ENCODE assay signal across 24 cellular contexts in genomic region chr16:88465387-88465983, GRCh38. TPM values are rescaled to one million over a fixed set of nuclear protein-coding genes. Genes with fewer than 3 reads are reported as not detected.
A peak's percentile ranks its signal among the peaks of the same experiment; 100 is the strongest.
DNase-seq lines count a peak whose midpoint lies in the region; ATAC-seq and TF ChIP-seq lines count a peak whose summit lies in the region.
"Had no signal": no experiment of that assay in that cellular context is flagged by ENCODE, and none has a peak within 500 bp of the region (broad histone marks: within the 10 kb centered on the region; RNA-seq: fewer than 3 reads in every experiment).

No MANE protein-coding gene starts in this region.

- no peak for ATAC-seq in CD4-positive, CD25-positive, alpha-beta regulatory T cell (ENCODE audit: low read depth in 2 of 2)

- peak overlapping the region; percentile 64; the same call in 1 of the 2 replicates for H3K4me2 ChIP-seq in OCI-LY3 (ENCODE audit: low read length)

- peaks cover 91% of the 10 kb centered on the region for H3K4me1 ChIP-seq in CD4-positive, CD25-positive, alpha-beta regulatory T cell (ENCODE audit: control insufficient read depth, insufficient read depth, low read length, poor library complexity, severe bottlenecking)
- H3K4me1 ChIP-seq in OCI-LY3 (ENCODE audit: low read length) (peaks cover 33% of the 10 kb centered on the region), mesodermal cell (ENCODE audit: control insufficient read depth, insufficient read depth, low read length, poor library complexity, severe bottlenecking) (peaks cover 35% of the 10 kb centered on the region)
- H3K4me1 ChIP-seq in CD8-positive, alpha-beta memory T cell (ENCODE audit: insufficient read depth, low read length), result peaks cover 84% of the 10 kb centered on the region
- H3K4me1 ChIP-seq: SJSA1 had no signal

- H4K20me1 ChIP-seq in OCI-LY3 (ENCODE audit: insufficient read depth, low read length), result peaks cover 96% of the 10 kb centered on the region

- no peak overlapping the region for H2AFZ ChIP-seq in OCI-LY3 (ENCODE audit: low read depth, low read length)

- H3K9ac ChIP-seq in OCI-LY3 (ENCODE audit: low read length), result no peak overlapping the region

- peaks cover 40% of the 10 kb centered on the region for H3K79me2 ChIP-seq in OCI-LY3 (ENCODE audit: low read length)

- H3K9me3 Mint-ChIP-seq in CD4-positive, CD25-positive, alpha-beta regulatory T cell, result peaks cover 0 to 8% (median 0%) of the 10 kb centered on the region in 7 donors
- H3K9me3 Mint-ChIP-seq in CD8-positive, alpha-beta memory T cell, result no peaks in the 10 kb centered on the region
- H3K9me3 Mint-ChIP-seq: activated naive CD8-positive, alpha-beta T cell treated with anti-CD3 and anti-CD28 coated beads, Interleukin-2, amount 50 U/mL, for 24 hours had no signal

- H3K4me1 Mint-ChIP-seq in CD4-positive, CD25-positive, alpha-beta regulatory T cell, result peaks cover 12 to 89% (median 34%) of the 10 kb centered on the region in 4 donors
- peaks cover 40 to 69% (median 56%) of the 10 kb centered on the region in 3 donors for H3K4me1 Mint-ChIP-seq in CD8-positive, alpha-beta memory T cell

- no peaks in the 10 kb centered on the region for H3K36me3 Mint-ChIP-seq in CD4-positive, CD25-positive, alpha-beta regulatory T cell
- H3K36me3 Mint-ChIP-seq in CD8-positive, alpha-beta memory T cell, result no peaks in the 10 kb centered on the region

- TF ChIP-seq CTCF in OCI-LY3 (IDR thresholded peaks at IDR 0.05; ENCODE audit: low read depth, low read length), result no peak

- H3K27ac Mint-ChIP-seq in CD4-positive, CD25-positive, alpha-beta regulatory T cell, result peak overlapping the region; percentile 88 to 94 (median 93)
- H3K27ac Mint-ChIP-seq in CD8-positive, alpha-beta memory T cell, result peak overlapping the region in 4 of 8 donors; percentile 61 to 94 (median 89)

- no peaks in the 10 kb centered on the region for H3K9me3 ChIP-seq in CD4-positive, CD25-positive, alpha-beta regulatory T cell (ENCODE audit: control insufficient read depth in 2 of 2, low read length in 2 of 2)
- H3K9me3 ChIP-seq in OCI-LY3 (ENCODE audit: insufficient read depth, low read length), result no peaks in the 10 kb centered on the region
- no peaks in the 10 kb centered on the region for H3K9me3 ChIP-seq in mesodermal cell (ENCODE audit: control insufficient read depth, low read length)
- H3K9me3 ChIP-seq in CD8-positive, alpha-beta memory T cell (ENCODE audit: low read length), result no peaks in the 10 kb centered on the region
- H3K9me3 ChIP-seq: Peyer's patch, SJSA1, transverse colon had no signal

- POLR2A ChIA-PET in CD8-positive, alpha-beta memory T cell (lab: Charles Lee), result no interaction called here

- H3K27ac ChIP-seq in CD4-positive, CD25-positive, alpha-beta regulatory T cell (ENCODE audit: insufficient read depth, low read length, poor library complexity, severe bottlenecking), result peak overlapping the region; percentile 80
- H3K27ac ChIP-seq in OCI-LY3 (ENCODE audit: low read length) (no peak overlapping the region), mesodermal cell (ENCODE audit: low read depth, low read length, severe bottlenecking) (peak overlapping the region; percentile 66)
- H3K27ac ChIP-seq in CD8-positive, alpha-beta memory T cell (ENCODE audit: low read depth, low read length), result no peak overlapping the region
- H3K27ac ChIP-seq: SJSA1, transverse colon, VCaP had no signal

- no peaks in the 10 kb centered on the region for H3K36me3 ChIP-seq in CD4-positive, CD25-positive, alpha-beta regulatory T cell (ENCODE audit: control insufficient read depth, insufficient read depth, low read length)
- H3K36me3 ChIP-seq in OCI-LY3 (replicated peaks; ENCODE audit: low read depth, low read length) (no peaks in the 10 kb centered on the region), mesodermal cell (ENCODE audit: control insufficient read depth, insufficient read depth, low read length) (no peaks in the 10 kb centered on the region)
- H3K36me3 ChIP-seq in CD8-positive, alpha-beta memory T cell (ENCODE audit: insufficient read depth, low read length), result no peaks in the 10 kb centered on the region
- H3K36me3 ChIP-seq: Peyer's patch, SJSA1, transverse colon had no signal

- 91 to 97% methylated on average over 18 to 21 of the region's 22 CpGs for WGBS in mesodermal cell (ENCODE audit: insufficient coverage in 2 of 2), 2 experiments

- H3K4me3 ChIP-seq in CD4-positive, CD25-positive, alpha-beta regulatory T cell (ENCODE audit: low read depth, low read length), result no peak overlapping the region
- no peak overlapping the region for H3K4me3 ChIP-seq in OCI-LY3 (ENCODE audit: low read length)
- no peak overlapping the region for H3K4me3 ChIP-seq in mesodermal cell (ENCODE audit: extremely low read depth, insufficient read depth, low read length, poor library complexity, severe bottlenecking)
- H3K4me3 ChIP-seq in CD8-positive, alpha-beta memory T cell (ENCODE audit: low read length), result no peak overlapping the region
- H3K4me3 ChIP-seq: lung, Peyer's patch, SJSA1, transverse colon had no signal

- peak; percentile 43 for DNase-seq in NCI-H1436 (lab: John Stamatoyannopoulos, UW)
- DNase-seq in NCI-H1436 treated with DMSO at 0.1 percent for 48 hours (lab: John Stamatoyannopoulos, UW), result no peak
- DNase-seq in CD4-positive, CD25-positive, alpha-beta regulatory T cell, result no peak
- DNase-seq in stimulated activated CD4-positive, alpha-beta T cell treated with anti-CD3 and anti-CD28 coated beads, Interleukin-4, amount 100 ng/mL, for 24 hours, result no peak
- no peak for DNase-seq in COLO668 (lab: John Stamatoyannopoulos, UW; ENCODE audit: unreplicated experiment)
- DNase-seq in CD8-positive, alpha-beta memory T cell, result no peak
- DNase-seq: 8988T; activated CD8-positive, alpha-beta memory T cell treated with anti-CD3 and anti-CD28 coated beads, Interleukin-2, amount 50 U/mL, for 48 hours; activated effector memory CD4-positive, alpha-beta T cell treated with Interleukin-2 at 50 U/mL for 16 hours; Calu3; effector CD4-positive, alpha-beta T cell; EL; GOT3; kidney; NCI-H2107; NCI-H774; transverse colon had no signal

- CTCF ChIA-PET in CD8-positive, alpha-beta memory T cell (lab: Charles Lee), result no interaction called here

- peak overlapping the region; percentile 64 to 93 (median 76) for H3K4me3 Mint-ChIP-seq in CD4-positive, CD25-positive, alpha-beta regulatory T cell
- H3K4me3 Mint-ChIP-seq in CD8-positive, alpha-beta memory T cell, result peak overlapping the region in 1 of 7 donors; percentile 13
- H3K4me3 Mint-ChIP-seq: activated naive CD8-positive, alpha-beta T cell treated with anti-CD3 and anti-CD28 coated beads, Interleukin-2, amount 50 U/mL, for 24 hours had no signal

- H3K27me3 Mint-ChIP-seq in CD4-positive, CD25-positive, alpha-beta regulatory T cell, result peaks cover 5% of the 10 kb centered on the region
- no peaks in the 10 kb centered on the region for H3K27me3 Mint-ChIP-seq in CD8-positive, alpha-beta memory T cell
- H3K27me3 Mint-ChIP-seq: activated naive CD8-positive, alpha-beta T cell treated with anti-CD3 and anti-CD28 coated beads, Interleukin-2, amount 50 U/mL, for 24 hours had no signal

- H3K27me3 ChIP-seq in CD4-positive, CD25-positive, alpha-beta regulatory T cell (ENCODE audit: control insufficient read depth, insufficient read depth, low read length), result no peaks in the 10 kb centered on the region
- no peaks in the 10 kb centered on the region for H3K27me3 ChIP-seq in OCI-LY3 (ENCODE audit: low read depth, low read length)
- no peaks in the 10 kb centered on the region for H3K27me3 ChIP-seq in CD8-positive, alpha-beta memory T cell (ENCODE audit: insufficient read depth, low read length, poor library complexity, severe bottlenecking)
- H3K27me3 ChIP-seq: Peyer's patch, SJSA1, transverse colon had no signal

RNA-seq across cellular contexts. Expression of gene ZFPM1, which starts 12.4 kb away (rescaled TPM):
- total RNA-seq in CD4-positive, CD25-positive, alpha-beta regulatory T cell, result 30.2 TPM
- under 1 TPM; 0.07 to 0.41 (median 0.13) TPM for polyA plus RNA-seq in CD4-positive, CD25-positive, alpha-beta regulatory T cell
- polyA plus RNA-seq in mesodermal cell (2013, experiment 1 of 2), result 5.9 TPM
- polyA plus RNA-seq in mesodermal cell (2013, experiment 2 of 2), result 4.7 TPM
- total RNA-seq in CD8-positive, alpha-beta memory T cell, result 10 to 100 TPM; 15.5 to 16.7 TPM
- polyA plus RNA-seq in CD8-positive, alpha-beta memory T cell, result 0.71 TPM

Comparison
In these comparisons a context has a peak if more than half of its experiments do, and no peak if none do; other contexts are left out.
1. H3K27ac ChIP-seq: peak in CD4-positive, CD25-positive, alpha-beta regulatory T cell (single experiment) and mesodermal cell (single experiment); none in OCI-LY3 (single experiment) and CD8-positive, alpha-beta memory T cell (single experiment).